15 cellular contexts compared by ENCODE assay signal in genomic region chr18:8951491-8951890, GRCh38.
DNase-seq lines count a peak whose midpoint lies in the region; ATAC-seq and TF ChIP-seq lines count a peak whose summit lies in the region.
"Had no signal": no experiment of that assay in that cellular context is flagged by ENCODE, and none has a peak within 500 bp of the region (broad histone marks: within the 10 kb centered on the region; RNA-seq: fewer than 3 reads in every experiment).

No MANE protein-coding gene starts in this region.

- H3K36me3 Mint-ChIP-seq in T-helper 17 cell (ENCODE audit: low read depth), result no peaks in the 10 kb centered on the region
- H3K36me3 Mint-ChIP-seq in T-helper 2 cell treated with Interferon-gamma antibody and Interleukin-4, amounts not matched to agents 5 μg/mL and 100 μg/mL, for 36 hours (ENCODE audit: low read depth), result no peaks in the 10 kb centered on the region
- no peaks in the 10 kb centered on the region for H3K36me3 Mint-ChIP-seq in activated T-cell treated with anti-CD3 and anti-CD28 coated beads, Interleukin-2, amount 50 U/mL, for 4 hours (ENCODE audit: insufficient read depth)
- H3K36me3 Mint-ChIP-seq: natural killer cell treated with Interleukin-12 subunit alpha and Interleukin-12 subunit beta and Interleukin-15 and Interleukin-18, amount 100 ng/mL, for 72 hours had no signal

- DNase-seq in DND-41 (peak; percentile 50), T-helper 17 cell (no peak), SIG-M5 (lab: John Stamatoyannopoulos, UW) (no peak)
- no peak for DNase-seq in activated T-cell treated with anti-CD3 and anti-CD28 coated beads, Interleukin-2, amount 50 U/mL, for 48 hours
- no peak for DNase-seq in T-helper 2 cell treated with Interferon-gamma antibody and Interleukin-4, amounts not matched to agents 5 μg/mL and 100 μg/mL, for 36 hours (ENCODE audit: low spot score)
- no peak for DNase-seq in activated T-cell treated with anti-CD3 and anti-CD28 coated beads, Interleukin-2, amount 50 U/mL, for 4 hours
- DNase-seq: aorta; effector memory CD4-positive, alpha-beta T cell; gastrocnemius medialis; left cardiac atrium; NCI-H2029 treated with DMSO at 0.1 percent for 48 hours had no signal

- H3K36me3 ChIP-seq in DND-41 (ENCODE audit: insufficient read depth, low read length), result no peaks in the 10 kb centered on the region
- H3K36me3 ChIP-seq: gastrocnemius medialis had no signal

- no peaks in the 10 kb centered on the region for H4K20me1 ChIP-seq in DND-41 (ENCODE audit: insufficient read depth, low read length)

- H3K4me1 ChIP-seq in DND-41 (ENCODE audit: insufficient read depth, low read length), result peaks cover 49% of the 10 kb centered on the region
- H3K4me1 ChIP-seq: gastrocnemius medialis had no signal

- H3K27ac ChIP-seq in DND-41 (ENCODE audit: low read length), result peak overlapping the region; percentile 60
- H3K27ac ChIP-seq: gastrocnemius medialis had no signal

- no peaks in the 10 kb centered on the region for H3K9me3 Mint-ChIP-seq in T-helper 2 cell treated with Interferon-gamma antibody and Interleukin-4, amounts not matched to agents 5 μg/mL and 100 μg/mL, for 36 hours
- no peaks in the 10 kb centered on the region for H3K9me3 Mint-ChIP-seq in activated T-cell treated with anti-CD3 and anti-CD28 coated beads, Interleukin-2, amount 50 U/mL, for 4 hours
- H3K9me3 Mint-ChIP-seq: natural killer cell treated with Interleukin-12 subunit alpha and Interleukin-12 subunit beta and Interleukin-15 and Interleukin-18, amount 100 ng/mL, for 72 hours had no signal

- ATAC-seq in DND-41 (ENCODE audit: insufficient read depth, low read depth) (peak; percentile 72), GM19351 (IDR thresholded peaks at IDR 0.05; ENCODE audit: unreplicated experiment) (peak; percentile 79), HG03139 (IDR thresholded peaks at IDR 0.05; ENCODE audit: unreplicated experiment) (peak; percentile 79), T-helper 17 cell (peak; percentile 57)
- no peak for ATAC-seq in activated T-cell treated with anti-CD3 and anti-CD28 coated beads, Interleukin-2, amount 50 U/mL, for 4 hours
- ATAC-seq: gastrocnemius medialis; left cardiac atrium; natural killer cell treated with Interleukin-12 subunit alpha and Interleukin-12 subunit beta and Interleukin-15 and Interleukin-18, amount 100 ng/mL, for 72 hours had no signal

- H3K27ac Mint-ChIP-seq in T-helper 17 cell, result no peak overlapping the region
- no peak overlapping the region for H3K27ac Mint-ChIP-seq in T-helper 2 cell treated with Interferon-gamma antibody and Interleukin-4, amounts not matched to agents 5 μg/mL and 100 μg/mL, for 36 hours
- H3K27ac Mint-ChIP-seq: natural killer cell treated with Interleukin-12 subunit alpha and Interleukin-12 subunit beta and Interleukin-15 and Interleukin-18, amount 100 ng/mL, for 72 hours had no signal

- H3K9ac ChIP-seq in DND-41 (ENCODE audit: low read depth, low read length), result no peak overlapping the region

- no peak overlapping the region for H3K4me2 ChIP-seq in DND-41 (ENCODE audit: insufficient read depth, low read length)
- H3K4me2 ChIP-seq: smooth muscle cell had no signal

- no peaks in the 10 kb centered on the region for H3K27me3 ChIP-seq in DND-41 (ENCODE audit: insufficient read depth, low read length, poor library complexity)

- no peak overlapping the region for H2AFZ ChIP-seq in DND-41 (ENCODE audit: low read depth, low read length)

- H3K4me3 Mint-ChIP-seq in T-helper 17 cell, result no peak overlapping the region
- no peak overlapping the region for H3K4me3 Mint-ChIP-seq in T-helper 2 cell treated with Interferon-gamma antibody and Interleukin-4, amounts not matched to agents 5 μg/mL and 100 μg/mL, for 36 hours
- no peak overlapping the region for H3K4me3 Mint-ChIP-seq in activated T-cell treated with anti-CD3 and anti-CD28 coated beads, Interleukin-2, amount 50 U/mL, for 4 hours
- H3K4me3 Mint-ChIP-seq: natural killer cell treated with Interleukin-12 subunit alpha and Interleukin-12 subunit beta and Interleukin-15 and Interleukin-18, amount 100 ng/mL, for 72 hours had no signal

- no peak overlapping the region for H3K4me3 ChIP-seq in DND-41 (ENCODE audit: low read depth in 1 of 2, low read length in 2 of 2)
- H3K4me3 ChIP-seq: gastrocnemius medialis, smooth muscle cell had no signal

- H3K9me3 ChIP-seq in DND-41 (ENCODE audit: insufficient read depth, low read length, severe bottlenecking), result no peaks in the 10 kb centered on the region
- H3K9me3 ChIP-seq in T-helper 17 cell (ENCODE audit: control insufficient read depth, low read length, poor library complexity, severe bottlenecking), result no peaks in the 10 kb centered on the region
- H3K9me3 ChIP-seq: gastrocnemius medialis had no signal

- no peaks in the 10 kb centered on the region for H3K79me2 ChIP-seq in DND-41 (ENCODE audit: insufficient read depth, low read length)

- H3K4me1 Mint-ChIP-seq in T-helper 17 cell, result peaks cover 5% of the 10 kb centered on the region
- no peaks in the 10 kb centered on the region for H3K4me1 Mint-ChIP-seq in T-helper 2 cell treated with Interferon-gamma antibody and Interleukin-4, amounts not matched to agents 5 μg/mL and 100 μg/mL, for 36 hours (ENCODE audit: low read depth)
- peaks cover 9% of the 10 kb centered on the region for H3K4me1 Mint-ChIP-seq in activated T-cell treated with anti-CD3 and anti-CD28 coated beads, Interleukin-2, amount 50 U/mL, for 4 hours (ENCODE audit: low read depth)

- TF ChIP-seq CTCF in DND-41 (IDR thresholded peaks at IDR 0.05; ENCODE audit: borderline replicate concordance, extremely low read depth, low read length, poor library complexity, severe bottlenecking), result no peak

- H3K27me3 Mint-ChIP-seq in T-helper 17 cell, result peaks cover 14% of the 10 kb centered on the region
- H3K27me3 Mint-ChIP-seq in T-helper 2 cell treated with Interferon-gamma antibody and Interleukin-4, amounts not matched to agents 5 μg/mL and 100 μg/mL, for 36 hours (ENCODE audit: low read depth), result no peaks in the 10 kb centered on the region
- H3K27me3 Mint-ChIP-seq in activated T-cell treated with anti-CD3 and anti-CD28 coated beads, Interleukin-2, amount 50 U/mL, for 4 hours (ENCODE audit: low read depth), result peaks cover 7% of the 10 kb centered on the region

Comparison
In these comparisons a context has a peak if more than half of its experiments do, and no peak if none do; other contexts are left out.
1. ATAC-seq: peak in DND-41 (single experiment), GM19351 (single experiment), HG03139 (single experiment) and T-helper 17 cell (single experiment); none in activated T-cell treated with anti-CD3 and anti-CD28 coated beads, Interleukin-2, amount 50 U/mL, for 4 hours (0 of 2).